Comparison of ENCODE assay signal across 8 cellular contexts in genomic region chr6:11251553-11252358, GRCh38. TPM values are rescaled to one million over a fixed set of nuclear protein-coding genes. Genes with fewer than 3 reads are reported as not detected.
DNase-seq lines count a peak whose midpoint lies in the region; ATAC-seq, FAIRE-seq and TF ChIP-seq lines count a peak whose summit lies in the region.

No MANE protein-coding gene starts in this region.

- CTCF ChIA-PET in mammary epithelial cell (lab: Charles Lee; ENCODE audit: low non-redundant PET) (no interaction called here), A673 (lab: Charles Lee) (no interaction called here)

- BruUV-seq in mammary epithelial cell (replicated peaks; lab: Mats Ljungman, UMichigan) = no TSS peak
- BruUV-seq in A673 (replicated peaks; lab: Mats Ljungman, UMichigan) = no TSS peak

- H3K4me1 ChIP-seq in mammary epithelial cell (ENCODE audit: insufficient read depth, low read length) (peaks cover 17% of the 10 kb centered on the region), small intestine (ENCODE audit: control insufficient read depth in 2 of 2, insufficient read depth in 1 of 2, low read depth in 1 of 2, low read length in 1 of 2) (no peaks in the 10 kb centered on the region), A673 (ENCODE audit: insufficient read depth, low read length, poor library complexity, severe bottlenecking) (no peaks in the 10 kb centered on the region)

- 8% methylated on average over 6 of the region's 7 CpGs for WGBS in mammary epithelial cell (ENCODE audit: low coverage, missing lambda C conversion rate)
- WGBS in small intestine, 3 donors = 40 to 58% (median 50%) methylated on average over 7 of the region's 7 CpGs

- H3K27me3 ChIP-seq in mammary epithelial cell (ENCODE audit: insufficient read depth, low read length) (no peaks in the 10 kb centered on the region), layer of hippocampus (ENCODE audit: control insufficient read depth, insufficient read depth, low read length) (no peaks in the 10 kb centered on the region), small intestine (ENCODE audit: control insufficient read depth in 2 of 2, insufficient read depth in 2 of 2, low read length in 2 of 2) (no peaks in the 10 kb centered on the region), A673 (replicated peaks; ENCODE audit: insufficient read depth, low read depth, low read length, poor library complexity) (no peaks in the 10 kb centered on the region)

- H3K9me3 ChIP-seq in mammary epithelial cell (replicated peaks; ENCODE audit: insufficient read depth, low read length) (no peaks in the 10 kb centered on the region), small intestine (ENCODE audit: control insufficient read depth, low read depth) (no peaks in the 10 kb centered on the region), A673 (ENCODE audit: low read depth, low read length, poor library complexity, severe bottlenecking) (no peaks in the 10 kb centered on the region)

- H3K36me3 Mint-ChIP-seq in endothelial cell (ENCODE audit: low read depth, unreplicated experiment) = peaks cover 3% of the 10 kb centered on the region

- H3K4me3 Mint-ChIP-seq in endothelial cell (ENCODE audit: unreplicated experiment) = no peak overlapping the region

- intact Hi-C loops in mammary epithelial cell (cut with micrococcal nuclease) = no loop called here
- intact Hi-C loops in A673 (cut with micrococcal nuclease; ENCODE audit: unreplicated experiment) = loop anchor here (10.0 kb wide), 1 partner anchor 243 kb away; no protein-coding TSS in a partner anchor

- peak overlapping the region; percentile 65 for H3K9ac ChIP-seq in mammary epithelial cell (ENCODE audit: insufficient read depth, low read length)

- peak in 1 of 2 donors; percentile 18 for TF ChIP-seq CTCF in mammary epithelial cell (conservative IDR thresholded peaks at IDR 0.05 in 1 of 2, IDR thresholded peaks at IDR 0.05 in 1 of 2; ENCODE audit: extremely low read depth in 1 of 2, insufficient read depth in 1 of 2, low read depth in 1 of 2, low read length in 2 of 2)
- no peak for TF ChIP-seq CTCF in endothelial cell (IDR thresholded peaks at IDR 0.05; ENCODE audit: unreplicated experiment)
- no peak for TF ChIP-seq CTCF in A673 (conservative IDR thresholded peaks at IDR 0.05; ENCODE audit: low read depth, low read length)

- ATAC-seq in HG03196 (IDR thresholded peaks at IDR 0.05; ENCODE audit: unreplicated experiment) (no peak), GM19463 (IDR thresholded peaks at IDR 0.05; ENCODE audit: unreplicated experiment) (no peak)

- H3K79me2 ChIP-seq in mammary epithelial cell (ENCODE audit: insufficient read depth, low read length) = no peaks in the 10 kb centered on the region

- no peaks in the 10 kb centered on the region for H3K27me3 Mint-ChIP-seq in endothelial cell (ENCODE audit: unreplicated experiment)

- POLR2A ChIA-PET in A673 (lab: Charles Lee; ENCODE audit: low non-redundant PET) = no interaction called here

- H3K36me3 ChIP-seq in mammary epithelial cell (ENCODE audit: insufficient read depth, low read length) (no peaks in the 10 kb centered on the region), small intestine (ENCODE audit: control insufficient read depth in 2 of 2, insufficient read depth in 2 of 2, low read length in 2 of 2) (no peaks in the 10 kb centered on the region), A673 (ENCODE audit: insufficient read depth, low read length, poor library complexity, severe bottlenecking) (no peaks in the 10 kb centered on the region)

- dilution Hi-C loops in mammary epithelial cell (cut with HindIII; ENCODE audit: low sequenced_read_pairs) = no loop called here

- DNase-seq in HS-27A (ENCODE audit: low read depth) = peak; percentile 48
- peak; percentile 89 for DNase-seq in mammary epithelial cell
- peak; percentile 29 for DNase-seq in small intestine
- no peak for DNase-seq in endothelial cell (ENCODE audit: low spot score)
- no peak for DNase-seq in A673 (ENCODE audit: low spot score)

- H3K4me2 ChIP-seq in mammary epithelial cell (ENCODE audit: insufficient read depth, low read depth, low read length) = peak overlapping the region; percentile 70

- in situ Hi-C loops in mammary epithelial cell (cut with MboI; ENCODE audit: low sequenced_read_pairs in 2 of 2) = no loop called here

- H3K4me1 Mint-ChIP-seq in endothelial cell (ENCODE audit: unreplicated experiment) = no peaks in the 10 kb centered on the region

- H4K20me1 ChIP-seq in mammary epithelial cell (ENCODE audit: insufficient read depth, low read length) = no peaks in the 10 kb centered on the region

- H2AFZ ChIP-seq in mammary epithelial cell (ENCODE audit: low read depth, low read length) = peak overlapping the region; percentile 86

- H3K27ac ChIP-seq in mammary epithelial cell (ENCODE audit: insufficient read depth, low read depth, low read length) (peak overlapping the region; percentile 75), layer of hippocampus (ENCODE audit: low read depth, low read length) (peak overlapping the region; percentile 58), small intestine (ENCODE audit: low read depth in 1 of 2, low read length in 1 of 2) (peak overlapping the region in 1 of 2 donors; percentile 77), A673 (ENCODE audit: low read depth, low read length, poor library complexity, severe bottlenecking) (no peak overlapping the region)

- no peak overlapping the region for H3K27ac Mint-ChIP-seq in endothelial cell (ENCODE audit: unreplicated experiment)

- H3K4me3 ChIP-seq in mammary epithelial cell (replicated peaks in 1 of 3; ENCODE audit: insufficient read depth in 1 of 3, low read depth in 2 of 3, low read length in 3 of 3) = no peak overlapping the region
- no peak overlapping the region for H3K4me3 ChIP-seq in small intestine (ENCODE audit: low read depth in 1 of 2, low read length in 2 of 2)
- no peak overlapping the region for H3K4me3 ChIP-seq in A673 (ENCODE audit: low read depth, low read length, poor library complexity, severe bottlenecking)

- no peak for FAIRE-seq in small intestine (lab: Jason Lieb, UNC)

- no peaks in the 10 kb centered on the region for H3K9me3 Mint-ChIP-seq in endothelial cell (ENCODE audit: unreplicated experiment)

RNA-seq across cellular contexts. Expression of gene NEDD9, which starts 19.3 kb away (rescaled TPM):
- total RNA-seq in mammary epithelial cell = 10 to 100 TPM in 1 of 2 donors, 1 to 10 TPM in 1; 7.8 to 69.7 TPM
- 4.8 TPM for polyA plus RNA-seq in mammary epithelial cell
- polyA minus RNA-seq in mammary epithelial cell = 3.5 TPM
- 10 to 100 TPM; 13.6 to 15.1 (median 14.9) TPM for polyA plus RNA-seq in small intestine
- total RNA-seq in endothelial cell (ENCODE audit: unreplicated experiment) = 3.2 TPM
- total RNA-seq in A673 (2021) = 5.6 and 6.6 TPM in 2 replicates

Comparison
In these comparisons a context has a peak if more than half of its experiments do, and no peak if none do; other contexts are left out.
1. DNase-seq: peak in HS-27A (single experiment), mammary epithelial cell (single experiment) and small intestine (single experiment); none in endothelial cell (single experiment) and A673 (single experiment).